Comparison of ENCODE assay signal across 23 cellular contexts in genomic region chr5:83731638-83732037, GRCh38. TPM values are rescaled to one million over a fixed set of nuclear protein-coding genes. Genes with fewer than 3 reads are reported as not detected.
DNase-seq lines count a peak whose midpoint lies in the region; ATAC-seq and TF ChIP-seq lines count a peak whose summit lies in the region.
"Had no signal": no experiment of that assay in that cellular context is flagged by ENCODE, and none has a peak within 500 bp of the region (broad histone marks: within the 10 kb centered on the region; RNA-seq: fewer than 3 reads in every experiment).

No MANE protein-coding gene starts in this region.

- peaks cover 3% of the 10 kb centered on the region; the same call in 2 of the 3 replicates for H3K9me3 Mint-ChIP-seq in GM23338
- peaks cover 2% of the 10 kb centered on the region for H3K9me3 Mint-ChIP-seq in activated CD4-positive, alpha-beta T cell treated with anti-CD3 and anti-CD28 coated beads for 36 hours (ENCODE audit: low read depth)
- H3K9me3 Mint-ChIP-seq: dendritic cell treated with granulocyte-macrophage colony-stimulating factor and Interleukin-4, amounts not matched to agents 40 ng/mL and 50 ng/mL, for 4 days had no signal

- ATAC-seq in GM18505 (IDR thresholded peaks at IDR 0.05; ENCODE audit: unreplicated experiment) (peak; percentile 76), GM23338 (no peak)
- no peak for ATAC-seq in activated CD4-positive, alpha-beta T cell treated with anti-CD3 and anti-CD28 coated beads for 36 hours
- ATAC-seq: HepG2; lower lobe of right lung; stimulated activated memory B cell treated with anti-CD40 and anti-IgM and Interleukin-4, amounts not matched to agents 10 μg/mL and 1 μg/mL and 100 μg/mL, for 72 hours; T-cell had no signal

- 0 out of 2 replicates have a peak overlapping the region, but pooled peaks have one; percentile 29 for H2AFZ ChIP-seq in GM23338

- no peak for TF ChIP-seq CTCF in GM23338 (conservative IDR thresholded peaks at IDR 0.05; ENCODE audit: low read depth in 2 of 2)

- intact Hi-C loops in activated CD4-positive, alpha-beta T cell treated with anti-CD3 and anti-CD28 coated beads for 36 hours (cut with DNase I, micrococcal nuclease): no loop called here

- POLR2A ChIA-PET in activated CD4-positive, alpha-beta T cell treated with anti-CD3 and anti-CD28 coated beads for 36 hours (lab: Charles Lee): no interaction called here

- H3K4me1 Mint-ChIP-seq in GM23338: peaks cover 5% of the 10 kb centered on the region; the same call in 2 of the 3 replicates
- no peaks in the 10 kb centered on the region for H3K4me1 Mint-ChIP-seq in activated CD4-positive, alpha-beta T cell treated with anti-CD3 and anti-CD28 coated beads for 36 hours
- H3K4me1 Mint-ChIP-seq: activated naive CD4-positive, alpha-beta T cell treated with anti-CD3 and anti-CD28 coated beads, Interleukin-2, amount 10 ng/mL, durations not matched to agents 7 days and 5 days; CD4-positive, CD25-positive, alpha-beta regulatory T cell; stimulated activated memory B cell treated with anti-CD40 and anti-IgM and Interleukin-4, amounts not matched to agents 10 μg/mL and 1 μg/mL and 100 μg/mL, for 72 hours; T-cell had no signal

- CTCF ChIA-PET in activated CD4-positive, alpha-beta T cell treated with anti-CD3 and anti-CD28 coated beads for 36 hours (lab: Charles Lee): interaction anchor here (0.7 kb wide), 1 partner anchor 18 kb away, joined by 3 read pairs; no protein-coding TSS in a partner anchor

- no peaks in the 10 kb centered on the region for H3K36me3 ChIP-seq in GM23338 (ENCODE audit: insufficient read depth)
- H3K36me3 ChIP-seq: cardiac muscle cell, lower lobe of right lung, prostate gland, thyroid gland had no signal

- no peaks in the 10 kb centered on the region for H3K79me2 ChIP-seq in GM23338 (replicated peaks; ENCODE audit: insufficient read depth)

- H3K27me3 ChIP-seq in GM23338 (ENCODE audit: insufficient read depth): no peaks in the 10 kb centered on the region
- H3K27me3 ChIP-seq: cardiac muscle cell, thyroid gland had no signal

- no peak overlapping the region for H3K4me2 ChIP-seq in GM23338

- no peak overlapping the region for H3K4me3 ChIP-seq in GM23338
- H3K4me3 ChIP-seq: cardiac muscle cell, lower lobe of right lung, prostate gland, thyroid gland had no signal

- no peak overlapping the region for H3K27ac Mint-ChIP-seq in GM23338
- no peak overlapping the region for H3K27ac Mint-ChIP-seq in activated CD4-positive, alpha-beta T cell treated with anti-CD3 and anti-CD28 coated beads for 36 hours
- H3K27ac Mint-ChIP-seq: activated naive CD4-positive, alpha-beta T cell treated with anti-CD3 and anti-CD28 coated beads, Interleukin-2, amount 10 ng/mL, durations not matched to agents 7 days and 5 days; CD4-positive, CD25-positive, alpha-beta regulatory T cell; dendritic cell treated with granulocyte-macrophage colony-stimulating factor and Interleukin-4, amounts not matched to agents 40 ng/mL and 50 ng/mL, for 4 days; stimulated activated memory B cell treated with anti-CD40 and anti-IgM and Interleukin-4, amounts not matched to agents 10 μg/mL and 1 μg/mL and 100 μg/mL, for 72 hours; T-cell had no signal

- H3K4me1 ChIP-seq in GM23338 (ENCODE audit: insufficient read depth): no peaks in the 10 kb centered on the region
- H3K4me1 ChIP-seq: lower lobe of right lung, prostate gland, thyroid gland had no signal

- no peaks in the 10 kb centered on the region for H3F3A ChIP-seq in GM23338 (replicated peaks; ENCODE audit: low read depth)

- peaks cover 10% of the 10 kb centered on the region for H3K36me3 Mint-ChIP-seq in GM23338 (ENCODE audit: low read depth)
- H3K36me3 Mint-ChIP-seq in activated CD4-positive, alpha-beta T cell treated with anti-CD3 and anti-CD28 coated beads for 36 hours (ENCODE audit: low read depth): no peaks in the 10 kb centered on the region
- H3K36me3 Mint-ChIP-seq: activated naive CD4-positive, alpha-beta T cell treated with anti-CD3 and anti-CD28 coated beads, Interleukin-2, amount 10 ng/mL, durations not matched to agents 7 days and 5 days; CD4-positive, CD25-positive, alpha-beta regulatory T cell; stimulated activated memory B cell treated with anti-CD40 and anti-IgM and Interleukin-4, amounts not matched to agents 10 μg/mL and 1 μg/mL and 100 μg/mL, for 72 hours; T-cell had no signal

- H3K27me3 Mint-ChIP-seq in GM23338 (ENCODE audit: insufficient read depth, low read depth, poor library complexity): peaks cover 4% of the 10 kb centered on the region
- peaks cover 11% of the 10 kb centered on the region for H3K27me3 Mint-ChIP-seq in activated CD4-positive, alpha-beta T cell treated with anti-CD3 and anti-CD28 coated beads for 36 hours
- H3K27me3 Mint-ChIP-seq: CD4-positive, CD25-positive, alpha-beta regulatory T cell; dendritic cell treated with granulocyte-macrophage colony-stimulating factor and Interleukin-4, amounts not matched to agents 40 ng/mL and 50 ng/mL, for 4 days; stimulated activated memory B cell treated with anti-CD40 and anti-IgM and Interleukin-4, amounts not matched to agents 10 μg/mL and 1 μg/mL and 100 μg/mL, for 72 hours had no signal

- no peak overlapping the region for H3K4me3 Mint-ChIP-seq in GM23338
- no peak overlapping the region for H3K4me3 Mint-ChIP-seq in activated CD4-positive, alpha-beta T cell treated with anti-CD3 and anti-CD28 coated beads for 36 hours
- H3K4me3 Mint-ChIP-seq: activated naive CD4-positive, alpha-beta T cell treated with anti-CD3 and anti-CD28 coated beads, Interleukin-2, amount 10 ng/mL, durations not matched to agents 7 days and 5 days; CD4-positive, CD25-positive, alpha-beta regulatory T cell; dendritic cell treated with granulocyte-macrophage colony-stimulating factor and Interleukin-4, amounts not matched to agents 40 ng/mL and 50 ng/mL, for 4 days; stimulated activated memory B cell treated with anti-CD40 and anti-IgM and Interleukin-4, amounts not matched to agents 10 μg/mL and 1 μg/mL and 100 μg/mL, for 72 hours; T-cell had no signal

- no peak overlapping the region for H3K27ac ChIP-seq in GM23338 (ENCODE audit: low read depth)
- H3K27ac ChIP-seq: cardiac muscle cell, HL-60, lower lobe of right lung, prostate gland, thyroid gland had no signal

- H3K9me2 ChIP-seq in GM23338 (ENCODE audit: insufficient read depth): peaks cover 13% of the 10 kb centered on the region

- no peaks in the 10 kb centered on the region for H4K20me1 ChIP-seq in GM23338 (replicated peaks; ENCODE audit: insufficient read depth)

- in situ Hi-C loops in KBM-7 (cut with MboI; ENCODE audit: low pct_unique_long_range_greater_than_20kb, low sequenced_read_pairs): no loop called here

- DNase-seq in GM23338 (ENCODE audit: low spot score) (no peak), KBM-7 (peak; percentile 67), SKM-1 (lab: John Stamatoyannopoulos, UW; ENCODE audit: unreplicated experiment) (peak; percentile 63), NCI-H2196 treated with DMSO at 0.1 percent for 48 hours (lab: John Stamatoyannopoulos, UW; ENCODE audit: unreplicated experiment) (no peak), hepatic stellate cell (ENCODE audit: low spot score) (no peak), superior temporal gyrus (ENCODE audit: extremely low spot score) (no peak)
- DNase-seq in activated CD4-positive, alpha-beta T cell treated with anti-CD3 and anti-CD28 coated beads for 36 hours: no peak
- DNase-seq: activated naive CD4-positive, alpha-beta T cell treated with anti-CD3 and anti-CD28 coated beads, Interleukin-2, amount 10 ng/mL, durations not matched to agents 7 days and 5 days; CD4-positive, CD25-positive, alpha-beta regulatory T cell; lower lobe of right lung; NCI-H1436 treated with DMSO at 0.1 percent for 48 hours; NCI-H524 treated with DMSO at 0.1 percent for 48 hours; stimulated activated CD4-positive, alpha-beta T cell treated with anti-CD3 and anti-CD28 coated beads, Interleukin-2, amount 100 ng/mL, for 24 hours; T-cell; thyroid gland had no signal

- TF ChIP-seq POLR2A in GM18505 (IDR thresholded peaks at IDR 0.05; ENCODE audit: borderline replicate concordance, extremely low read depth, insufficient read depth, insufficient read length): no peak

TF ChIP-seq in GM23338, 12 proteins besides CTCF, POLR2A, EP300 and RAD21 (continues in another document):
- no peak for TF ChIP-seq NANOG (IDR thresholded peaks at IDR 0.05; ENCODE audit: borderline replicate concordance)
- TF ChIP-seq EZH2phosphoT487 (IDR thresholded peaks at IDR 0.05; ENCODE audit: unreplicated experiment): no peak
- no peak for TF ChIP-seq ZNF114 (CRISPR knock-in tag; IDR thresholded peaks at IDR 0.05)
- no peak for TF ChIP-seq CREB1 (CRISPR knock-in tag; IDR thresholded peaks at IDR 0.05; ENCODE audit: low read depth)
- no peak for TF ChIP-seq JUNB (IDR thresholded peaks at IDR 0.05; ENCODE audit: unreplicated experiment)
- TF ChIP-seq POLR2AphosphoS5 (IDR thresholded peaks at IDR 0.05; ENCODE audit: low read depth): no peak
- TF ChIP-seq REST (IDR thresholded peaks at IDR 0.05; ENCODE audit: unreplicated experiment): no peak

RNA-seq across cellular contexts. Expression of gene HAPLN1, which starts 11.0 kb away (rescaled TPM):
- 3.6 and 4.0 TPM in 2 replicates for total RNA-seq in GM23338 (2014; rRNA removed; shearing (Covaris generic))
- polyA plus RNA-seq in GM23338 (2016; fragmentation: Nextera tagmentation; extraction: Ambion mirVana): 0.85 and 1.5 TPM in 2 replicates
- not detected for total RNA-seq in activated CD4-positive, alpha-beta T cell treated with anti-CD3 and anti-CD28 coated beads for 36 hours
- total RNA-seq: CD4-positive, CD25-positive, alpha-beta regulatory T cell; HepG2; kidney epithelial cell; T-cell; thyroid gland had no signal
- polyA plus RNA-seq: CD4-positive, CD25-positive, alpha-beta regulatory T cell; HepG2 had no signal

Comparison
In these comparisons a context has a peak if more than half of its experiments do, and no peak if none do; other contexts are left out.
1. DNase-seq: peak in KBM-7 (single experiment) and SKM-1 (single experiment); none in GM23338 (single experiment), activated CD4-positive, alpha-beta T cell treated with anti-CD3 and anti-CD28 coated beads for 36 hours (single experiment), NCI-H2196 treated with DMSO at 0.1 percent for 48 hours (single experiment), hepatic stellate cell (single experiment) and superior temporal gyrus (single experiment).